Comparison of ENCODE assay signal across 1 cellular context in the genomic region with DNA sequence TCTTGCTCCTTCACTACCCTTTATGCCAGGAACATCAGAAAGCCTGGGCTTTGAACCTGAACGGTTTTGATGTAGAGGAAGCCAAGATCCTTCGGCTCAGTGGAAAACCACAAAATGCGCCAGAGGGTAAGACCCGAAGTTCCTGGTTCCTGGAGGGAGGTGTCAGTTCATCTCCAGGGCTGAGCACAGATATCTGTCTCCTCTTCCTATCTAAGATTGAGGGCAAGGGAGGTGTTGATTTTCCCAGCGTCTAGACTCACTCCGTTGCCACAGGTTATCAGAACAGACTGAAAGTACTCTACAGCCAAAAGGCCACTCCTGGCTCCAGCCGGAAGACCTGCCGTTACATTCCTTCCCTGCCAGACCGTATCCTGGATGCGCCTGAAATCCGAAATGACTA.
TF ChIP-seq lines count a peak whose summit lies in the region.

No MANE protein-coding gene starts in this region.

TF ChIP-seq in GM23338, 12 proteins besides CTCF, POLR2A, EP300 and RAD21 (continued from another document):
- TF ChIP-seq, protein P1, sequence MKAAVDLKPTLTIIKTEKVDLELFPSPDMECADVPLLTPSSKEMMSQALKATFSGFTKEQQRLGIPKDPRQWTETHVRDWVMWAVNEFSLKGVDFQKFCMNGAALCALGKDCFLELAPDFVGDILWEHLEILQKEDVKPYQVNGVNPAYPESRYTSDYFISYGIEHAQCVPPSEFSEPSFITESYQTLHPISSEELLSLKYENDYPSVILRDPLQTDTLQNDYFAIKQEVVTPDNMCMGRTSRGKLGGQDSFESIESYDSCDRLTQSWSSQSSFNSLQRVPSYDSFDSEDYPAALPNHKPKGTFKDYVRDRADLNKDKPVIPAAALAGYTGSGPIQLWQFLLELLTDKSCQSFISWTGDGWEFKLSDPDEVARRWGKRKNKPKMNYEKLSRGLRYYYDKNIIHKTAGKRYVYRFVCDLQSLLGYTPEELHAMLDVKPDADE (IDR thresholded peaks at IDR 0.05), result no peak
